In the genomic region with DNA sequence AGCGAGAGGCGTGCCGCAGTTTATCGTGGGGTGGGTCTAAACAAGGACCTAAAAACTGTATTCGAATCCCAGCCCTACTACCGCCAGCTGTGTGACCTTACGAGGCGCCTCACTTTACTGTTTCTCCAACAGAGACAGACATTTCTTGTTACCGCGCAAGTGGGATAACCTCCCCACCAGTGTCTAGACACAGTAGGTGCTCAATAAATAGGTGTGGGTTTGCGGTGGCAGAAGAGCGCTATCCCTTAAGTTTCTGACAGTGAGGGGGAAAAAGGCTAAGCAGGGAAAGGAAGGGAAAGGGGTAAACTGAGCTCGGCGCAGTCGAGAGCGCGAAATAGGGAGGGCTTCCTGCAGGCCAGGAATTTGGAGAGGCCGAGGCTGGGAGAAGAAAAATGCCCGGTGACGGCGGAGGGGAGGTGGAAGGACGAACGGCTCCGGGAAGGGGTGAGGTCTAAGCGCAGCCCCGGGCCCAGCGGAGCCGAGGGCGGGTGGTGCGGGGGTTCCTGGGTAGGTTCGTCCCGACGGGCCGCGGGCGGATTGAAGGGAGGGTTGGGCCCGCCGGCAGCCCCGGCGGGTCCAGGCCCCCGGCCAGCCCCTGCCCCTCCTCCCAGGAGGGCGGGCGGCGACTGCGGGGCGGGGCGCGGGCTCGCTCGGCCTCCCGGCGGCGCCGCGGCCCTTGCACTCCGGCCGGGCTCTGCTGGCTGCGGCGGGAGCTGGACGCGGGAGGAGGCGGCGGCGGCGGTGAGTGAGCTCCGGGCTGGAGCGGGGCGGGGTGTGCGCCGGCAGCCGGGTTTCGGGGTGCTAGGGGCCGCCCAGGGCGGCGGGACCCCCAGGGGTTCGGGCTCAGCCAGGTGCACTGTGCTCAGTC, we compare ENCODE assay signal across 8 cellular contexts. TPM values are rescaled to one million over a fixed set of nuclear protein-coding genes. Genes with fewer than 3 reads are reported as not detected.
DNase-seq lines count a peak whose midpoint lies in the region; ATAC-seq and TF ChIP-seq lines count a peak whose summit lies in the region.

Gene CGNL1, plus strand, starts transcription at position 679 of the 868 bp plus-strand sequence. CDS start 61,495 bp downstream, outside the sequence.

- no peaks in the 10 kb centered on the region for H3K27me3 ChIP-seq in ovary

- H3K9me3 ChIP-seq in ovary: no peaks in the 10 kb centered on the region

- ATAC-seq in GM21619 (IDR thresholded peaks at IDR 0.05; ENCODE audit: unreplicated experiment): no peak

- POLR2A ChIA-PET in activated CD4-positive, alpha-beta memory T cell treated with anti-CD3 and anti-CD28 coated beads, Interleukin-2, amount 10 ng/mL, durations not matched to agents 7 days and 5 days (lab: Charles Lee): no interaction called here

- H3K4me3 ChIP-seq in ovary: peak within 1 kb of the TSS; percentile 87

- no peak for TF ChIP-seq EP300 in ovary (IDR thresholded peaks at IDR 0.05)

- CTCF ChIA-PET in activated CD4-positive, alpha-beta memory T cell treated with anti-CD3 and anti-CD28 coated beads, Interleukin-2, amount 10 ng/mL, durations not matched to agents 7 days and 5 days (lab: Charles Lee): no interaction called here

- peaks cover 9% of the 10 kb centered on the region for H3K4me1 Mint-ChIP-seq in activated CD4-positive, alpha-beta memory T cell treated with anti-CD3 and anti-CD28 coated beads, Interleukin-2, amount 10 ng/mL, durations not matched to agents 7 days and 5 days
- H3K4me1 Mint-ChIP-seq in glutamatergic neuron (ENCODE audit: low read depth, unreplicated experiment): no peaks in the 10 kb centered on the region

- no peaks in the 10 kb centered on the region for H3K36me3 Mint-ChIP-seq in activated CD4-positive, alpha-beta memory T cell treated with anti-CD3 and anti-CD28 coated beads, Interleukin-2, amount 10 ng/mL, durations not matched to agents 7 days and 5 days (ENCODE audit: low read depth)
- no peaks in the 10 kb centered on the region for H3K36me3 Mint-ChIP-seq in glutamatergic neuron (ENCODE audit: unreplicated experiment)

- H3K27me3 Mint-ChIP-seq in activated CD4-positive, alpha-beta memory T cell treated with anti-CD3 and anti-CD28 coated beads, Interleukin-2, amount 10 ng/mL, durations not matched to agents 7 days and 5 days: peaks cover 47% of the 10 kb centered on the region
- peaks cover 9% of the 10 kb centered on the region for H3K27me3 Mint-ChIP-seq in glutamatergic neuron (ENCODE audit: unreplicated experiment)

- peak within 1 kb of the TSS; percentile 30 for H3K4me3 Mint-ChIP-seq in activated CD4-positive, alpha-beta memory T cell treated with anti-CD3 and anti-CD28 coated beads, Interleukin-2, amount 10 ng/mL, durations not matched to agents 7 days and 5 days
- H3K4me3 Mint-ChIP-seq in glutamatergic neuron (ENCODE audit: unreplicated experiment): peak within 1 kb of the TSS; percentile 91

- 17 to 37% (median 34%) methylated on average over 36 to 76 of the region's 76 CpGs for WGBS in ovary, 3 donors

- H3K9me3 Mint-ChIP-seq in activated CD4-positive, alpha-beta memory T cell treated with anti-CD3 and anti-CD28 coated beads, Interleukin-2, amount 10 ng/mL, durations not matched to agents 7 days and 5 days: no peaks in the 10 kb centered on the region
- H3K9me3 Mint-ChIP-seq in glutamatergic neuron (ENCODE audit: unreplicated experiment): peaks cover 8% of the 10 kb centered on the region

- DNase-seq in NCI-H1417 (lab: John Stamatoyannopoulos, UW): peak in 2 of 3 experiments; percentile 55 to 66
- no peak for DNase-seq in NCI-H1417 treated with DMSO at 0.1 percent for 48 hours (lab: John Stamatoyannopoulos, UW)
- DNase-seq in activated CD4-positive, alpha-beta memory T cell treated with anti-CD3 and anti-CD28 coated beads, Interleukin-2, amount 10 ng/mL, durations not matched to agents 7 days and 5 days: no peak
- peak; percentile 73 for DNase-seq in glutamatergic neuron
- peak; percentile 51 to 78 (median 66) for DNase-seq in ovary
- DNase-seq in NCI-H345 treated with DMSO at 0.1 percent for 48 hours (lab: John Stamatoyannopoulos, UW; ENCODE audit: unreplicated experiment): no peak
- no peak for DNase-seq in GOT3 (lab: John Stamatoyannopoulos, UW)

- H3K4me1 ChIP-seq in ovary (ENCODE audit: insufficient read depth): peaks cover 4% of the 10 kb centered on the region

- H3K27ac ChIP-seq in ovary: peak within 1 kb of the TSS in 1 of 2 donors; percentile 48

- H3K27ac Mint-ChIP-seq in activated CD4-positive, alpha-beta memory T cell treated with anti-CD3 and anti-CD28 coated beads, Interleukin-2, amount 10 ng/mL, durations not matched to agents 7 days and 5 days: no peak within 1 kb of the TSS
- H3K27ac Mint-ChIP-seq in glutamatergic neuron (ENCODE audit: unreplicated experiment): peak within 1 kb of the TSS; percentile 29

- H3K36me3 ChIP-seq in ovary: no peaks in the 10 kb centered on the region

- intact Hi-C loops in ovary (cut with DNase I): loop anchor here in 2 of 4 donors (5.0 to 10.0 kb wide), 2 partner anchors 126 to 149 kb away; no protein-coding TSS in a partner anchor

- TF ChIP-seq CTCF in glutamatergic neuron (IDR thresholded peaks at IDR 0.05; ENCODE audit: partially characterized antibody, unreplicated experiment): no peak
- no peak for TF ChIP-seq CTCF in ovary (IDR thresholded peaks at IDR 0.05)

- TF ChIP-seq POLR2A in ovary (IDR thresholded peaks at IDR 0.05): peak; percentile 10

RNA-seq across cellular contexts. Expression of gene CGNL1, which starts in this region (rescaled TPM):
- not detected for total RNA-seq in activated CD4-positive, alpha-beta memory T cell treated with anti-CD3 and anti-CD28 coated beads, Interleukin-2, amount 10 ng/mL, durations not matched to agents 7 days and 5 days
- total RNA-seq in glutamatergic neuron (ENCODE audit: unreplicated experiment) (5.4 TPM), ovary (10 to 100 TPM in 4 of 7 donors, 1 to 10 TPM in 3; 7.8 to 26.1 (median 13.6) TPM)
- polyA plus RNA-seq in ovary: 10 to 100 TPM in 1 of 2 donors, 1 to 10 TPM in 1; 8.1 to 24.0 TPM

Comparison
In these comparisons a context has a peak if more than half of its experiments do, and no peak if none do; other contexts are left out.
1. DNase-seq: peak in NCI-H1417 (2 of 3), glutamatergic neuron (single experiment) and ovary (5 of 5); none in NCI-H1417 treated with DMSO at 0.1 percent for 48 hours (single experiment), activated CD4-positive, alpha-beta memory T cell treated with anti-CD3 and anti-CD28 coated beads, Interleukin-2, amount 10 ng/mL, durations not matched to agents 7 days and 5 days (single experiment), NCI-H345 treated with DMSO at 0.1 percent for 48 hours (single experiment) and GOT3 (single experiment).